Comparison of ENCODE assay signal across 1 cellular context in the genomic region with DNA sequence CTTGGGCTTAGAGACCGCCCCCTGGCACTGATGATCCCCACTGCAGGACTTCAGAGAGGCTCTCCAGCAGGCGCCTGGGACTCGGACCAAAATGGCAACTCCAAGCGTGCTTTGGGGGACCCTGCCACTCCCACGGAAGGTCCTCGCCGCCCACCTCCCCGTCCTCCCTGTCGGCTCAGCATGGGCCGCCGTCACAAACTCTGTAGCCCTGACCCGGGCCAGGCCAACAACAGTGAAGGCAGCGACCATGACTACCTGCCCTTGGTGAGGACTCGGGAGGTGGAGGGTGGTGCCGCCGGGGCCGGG.
TF ChIP-seq lines count a peak whose summit lies in the region.

No MANE protein-coding gene starts in this region.

TF ChIP-seq in WTC11, 78 proteins besides CTCF, POLR2A, EP300 and RAD21 (continued from another document):
- TF ChIP-seq NR3C1 (CRISPR knock-in tag; conservative IDR thresholded peaks at IDR 0.05; ENCODE audit: low read depth) (no peak), PRRX2 (CRISPR knock-in tag; IDR thresholded peaks at IDR 0.05) (no peak), FOXP1 (CRISPR knock-in tag; IDR thresholded peaks at IDR 0.05; ENCODE audit: borderline replicate concordance) (no peak), CBFB (CRISPR knock-in tag; IDR thresholded peaks at IDR 0.05; ENCODE audit: low read depth) (no peak), HMGA2 (CRISPR knock-in tag; IDR thresholded peaks at IDR 0.05) (no peak), ZNF396 (CRISPR knock-in tag; IDR thresholded peaks at IDR 0.05; ENCODE audit: borderline replicate concordance) (no peak), ZNF219 (CRISPR knock-in tag; IDR thresholded peaks at IDR 0.05; ENCODE audit: borderline replicate concordance) (no peak), NFYB (CRISPR knock-in tag; conservative IDR thresholded peaks at IDR 0.05; ENCODE audit: low read depth) (no peak)
- TF ChIP-seq, protein P1, sequence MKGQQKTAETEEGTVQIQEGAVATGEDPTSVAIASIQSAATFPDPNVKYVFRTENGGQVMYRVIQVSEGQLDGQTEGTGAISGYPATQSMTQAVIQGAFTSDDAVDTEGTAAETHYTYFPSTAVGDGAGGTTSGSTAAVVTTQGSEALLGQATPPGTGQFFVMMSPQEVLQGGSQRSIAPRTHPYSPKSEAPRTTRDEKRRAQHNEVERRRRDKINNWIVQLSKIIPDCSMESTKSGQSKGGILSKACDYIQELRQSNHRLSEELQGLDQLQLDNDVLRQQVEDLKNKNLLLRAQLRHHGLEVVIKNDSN (CRISPR knock-in tag; IDR thresholded peaks at IDR 0.05) = no peak
- TF ChIP-seq, protein P2, sequence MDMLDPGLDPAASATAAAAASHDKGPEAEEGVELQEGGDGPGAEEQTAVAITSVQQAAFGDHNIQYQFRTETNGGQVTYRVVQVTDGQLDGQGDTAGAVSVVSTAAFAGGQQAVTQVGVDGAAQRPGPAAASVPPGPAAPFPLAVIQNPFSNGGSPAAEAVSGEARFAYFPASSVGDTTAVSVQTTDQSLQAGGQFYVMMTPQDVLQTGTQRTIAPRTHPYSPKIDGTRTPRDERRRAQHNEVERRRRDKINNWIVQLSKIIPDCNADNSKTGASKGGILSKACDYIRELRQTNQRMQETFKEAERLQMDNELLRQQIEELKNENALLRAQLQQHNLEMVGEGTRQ (CRISPR knock-in tag; IDR thresholded peaks at IDR 0.05) = no peak
